Comparison of ENCODE assay signal across 8 cellular contexts in genomic region chr12:2682301-2683282, GRCh38.
DNase-seq lines count a peak whose midpoint lies in the region; ATAC-seq and TF ChIP-seq lines count a peak whose summit lies in the region.

No MANE protein-coding gene starts in this region.

- no peak overlapping the region for H3K4me3 ChIP-seq in AG09309 (ENCODE audit: control insufficient read depth, low read depth, low read length)

- H3K27me3 Mint-ChIP-seq in activated T-helper 2 cell treated with anti-CD3 and anti-CD28 coated beads, Interferon-gamma antibody, Interleukin-2, Interleukin-4, amounts not matched to agents 10 μg/mL and 5 μg/mL and 100 μg/mL, durations not matched to agents 14 hours and 24 hours and 36 hours (ENCODE audit: low read depth): no peaks in the 10 kb centered on the region

- peak; percentile 51 for TF ChIP-seq CTCF in AG09309 (IDR thresholded peaks at IDR 0.05; ENCODE audit: control insufficient read depth, insufficient read depth, low read depth, low read length, missing control alignments)
- TF ChIP-seq CTCF in GM10266 (IDR thresholded peaks at IDR 0.05; ENCODE audit: control insufficient read depth, insufficient read depth, low read depth, missing control alignments): peak; percentile 39

- DNase-seq in AG09309 (ENCODE audit: low read depth) (no peak), GM10266 (ENCODE audit: extremely low spot score) (no peak), NCI-H69 (lab: John Stamatoyannopoulos, UW) (peak; percentile 75), glomerular visceral epithelial cell (ENCODE audit: extremely low spot score) (peak; percentile 9), smooth muscle cell of the brain vasculature (ENCODE audit: low read depth, low spot score) (peak; percentile 9), H4 (ENCODE audit: low spot score) (no peak)
- peak; percentile 47 for DNase-seq in activated T-helper 2 cell treated with anti-CD3 and anti-CD28 coated beads, Interferon-gamma antibody, Interleukin-2, Interleukin-4, amounts not matched to agents 10 μg/mL and 5 μg/mL and 100 μg/mL, durations not matched to agents 14 hours and 24 hours and 36 hours (ENCODE audit: low spot score)

- peaks cover 2% of the 10 kb centered on the region for H3K36me3 Mint-ChIP-seq in activated T-helper 2 cell treated with anti-CD3 and anti-CD28 coated beads, Interferon-gamma antibody, Interleukin-2, Interleukin-4, amounts not matched to agents 10 μg/mL and 5 μg/mL and 100 μg/mL, durations not matched to agents 14 hours and 24 hours and 36 hours (ENCODE audit: low read depth)

- intact Hi-C loops in activated T-helper 2 cell treated with anti-CD3 and anti-CD28 coated beads, Interferon-gamma antibody, Interleukin-2, Interleukin-4, amounts not matched to agents 10 μg/mL and 5 μg/mL and 100 μg/mL, durations not matched to agents 14 hours and 24 hours and 36 hours (cut with micrococcal nuclease): loop anchor here (1.0 kb wide), 1 partner anchor 102 kb away; no protein-coding TSS in a partner anchor

- peaks cover 4% of the 10 kb centered on the region for H3K9me3 Mint-ChIP-seq in activated T-helper 2 cell treated with anti-CD3 and anti-CD28 coated beads, Interferon-gamma antibody, Interleukin-2, Interleukin-4, amounts not matched to agents 10 μg/mL and 5 μg/mL and 100 μg/mL, durations not matched to agents 14 hours and 24 hours and 36 hours

- H3K4me3 Mint-ChIP-seq in activated T-helper 2 cell treated with anti-CD3 and anti-CD28 coated beads, Interferon-gamma antibody, Interleukin-2, Interleukin-4, amounts not matched to agents 10 μg/mL and 5 μg/mL and 100 μg/mL, durations not matched to agents 14 hours and 24 hours and 36 hours (ENCODE audit: low read depth): no peak overlapping the region

- peak overlapping the region; percentile 61 for H3K27ac Mint-ChIP-seq in activated T-helper 2 cell treated with anti-CD3 and anti-CD28 coated beads, Interferon-gamma antibody, Interleukin-2, Interleukin-4, amounts not matched to agents 10 μg/mL and 5 μg/mL and 100 μg/mL, durations not matched to agents 14 hours and 24 hours and 36 hours

- ATAC-seq in HG03196 (IDR thresholded peaks at IDR 0.05; ENCODE audit: unreplicated experiment): no peak

- H3K4me1 Mint-ChIP-seq in activated T-helper 2 cell treated with anti-CD3 and anti-CD28 coated beads, Interferon-gamma antibody, Interleukin-2, Interleukin-4, amounts not matched to agents 10 μg/mL and 5 μg/mL and 100 μg/mL, durations not matched to agents 14 hours and 24 hours and 36 hours (ENCODE audit: low read depth): peaks cover 5% of the 10 kb centered on the region

Comparison
In these comparisons a context has a peak if more than half of its experiments do, and no peak if none do; other contexts are left out.
1. DNase-seq: peak in NCI-H69 (single experiment), activated T-helper 2 cell treated with anti-CD3 and anti-CD28 coated beads, Interferon-gamma antibody, Interleukin-2, Interleukin-4, amounts not matched to agents 10 μg/mL and 5 μg/mL and 100 μg/mL, durations not matched to agents 14 hours and 24 hours and 36 hours (single experiment), glomerular visceral epithelial cell (single experiment) and smooth muscle cell of the brain vasculature (single experiment); none in AG09309 (single experiment), GM10266 (single experiment) and H4 (single experiment).